ENCODE assay signal across 1 cellular context in genomic region chr17:76845524-76845923, GRCh38.
A peak's percentile ranks its signal among the peaks of the same experiment; 100 is the strongest.
TF ChIP-seq lines count a peak whose summit lies in the region.

No MANE protein-coding gene starts in this region.

TF ChIP-seq in K562, 482 proteins besides CTCF, POLR2A, EP300 and RAD21 (continues in another document):
- TF ChIP-seq ARID1B (IDR thresholded peaks at IDR 0.05), result peak; percentile 90
- TF ChIP-seq ZNF146 (CRISPR knock-in tag; IDR thresholded peaks at IDR 0.05; ENCODE audit: unreplicated experiment), result no peak
- peak in 1 of 2 experiments; percentile 45; a peak in 1 of 3 replicates for TF ChIP-seq CBX3 (IDR thresholded peaks at IDR 0.05; ENCODE audit: borderline replicate concordance in 1 of 2, low read length in 2 of 2)
- TF ChIP-seq ETV1 (tag; conservative IDR thresholded peaks at IDR 0.05; ENCODE audit: low read depth), result no peak
- 0 out of 2 replicates have a peak, but pooled peaks have one; percentile 39 for TF ChIP-seq FOXK1 (CRISPR knock-in tag; IDR thresholded peaks at IDR 0.05; ENCODE audit: borderline replicate concordance)
- peak; percentile 93 for TF ChIP-seq JUND (IDR thresholded peaks at IDR 0.05; ENCODE audit: borderline replicate concordance, low read depth, low read length)
- peak; percentile 87; the same call in 1 of the 3 replicates for TF ChIP-seq JUND (tag; IDR thresholded peaks at IDR 0.05; ENCODE audit: borderline replicate concordance, low read depth, low read length)
- peak; percentile 66 to 73 for TF ChIP-seq KDM1A (IDR thresholded peaks at IDR 0.05)
- TF ChIP-seq ZNF23 (CRISPR knock-in tag; IDR thresholded peaks at IDR 0.05), result no peak
- TF ChIP-seq TBL1XR1 (IDR thresholded peaks at IDR 0.05; ENCODE audit: low read length in 2 of 2), result peak in 1 of 2 experiments; percentile 35; a peak in 1 of 4 replicates
- TF ChIP-seq ZFPM2 (CRISPR knock-in tag; IDR thresholded peaks at IDR 0.05), result no peak
- peak; percentile 40; the same call in 1 of the 2 replicates for TF ChIP-seq CREM (IDR thresholded peaks at IDR 0.05; ENCODE audit: low read depth)
- peak; percentile 32 for TF ChIP-seq BRD9 (IDR thresholded peaks at IDR 0.05; ENCODE audit: low read depth, partially characterized antibody)
- peak; percentile 88 for TF ChIP-seq FOSL1 (tag; conservative IDR thresholded peaks at IDR 0.05)
- peak; percentile 65 for TF ChIP-seq L3MBTL2 (IDR thresholded peaks at IDR 0.05)
- TF ChIP-seq ZNF41 (CRISPR knock-in tag; conservative IDR thresholded peaks at IDR 0.05), result no peak
- TF ChIP-seq CC2D1A (IDR thresholded peaks at IDR 0.05), result 0 out of 2 replicates have a peak, but pooled peaks have one; percentile 21
- no peak for TF ChIP-seq ZC3H11A (IDR thresholded peaks at IDR 0.05; ENCODE audit: low read depth, low read length)
- peak; percentile 86 for TF ChIP-seq BCOR (IDR thresholded peaks at IDR 0.05)
- TF ChIP-seq RBM34 (IDR thresholded peaks at IDR 0.05; ENCODE audit: borderline replicate concordance, insufficient read depth, low read length), result no peak
- TF ChIP-seq TAL1 (IDR thresholded peaks at IDR 0.05), result peak; percentile 39
- no peak for TF ChIP-seq MYBL2 (IDR thresholded peaks at IDR 0.05; ENCODE audit: low read depth)
- no peak for TF ChIP-seq MYBL2 (CRISPR knock-in tag; IDR thresholded peaks at IDR 0.05; ENCODE audit: borderline replicate concordance)
- TF ChIP-seq ZBTB9 (CRISPR knock-in tag; IDR thresholded peaks at IDR 0.05), result no peak
- TF ChIP-seq RCOR1 (IDR thresholded peaks at IDR 0.05; ENCODE audit: borderline replicate concordance in 1 of 2, low read depth in 2 of 2, low read length in 2 of 2), result peak in 1 of 2 experiments; percentile 62; a peak in 1 of 4 replicates
- TF ChIP-seq ZBTB40 (IDR thresholded peaks at IDR 0.05), result no peak
- no peak for TF ChIP-seq ZBTB40 (CRISPR knock-in tag; IDR thresholded peaks at IDR 0.05)
- no peak for TF ChIP-seq MITF (IDR thresholded peaks at IDR 0.05)
- TF ChIP-seq LCOR (CRISPR knock-in tag; IDR thresholded peaks at IDR 0.05), result peak; percentile 45; the same call in 1 of the 2 replicates
- TF ChIP-seq CREB1 (IDR thresholded peaks at IDR 0.05), result no peak
- peak; percentile 43; the same call in 1 of the 2 replicates for TF ChIP-seq CREB1 (CRISPR knock-in tag; IDR thresholded peaks at IDR 0.05)
- no peak for TF ChIP-seq ZKSCAN8 (CRISPR knock-in tag; IDR thresholded peaks at IDR 0.05)
- TF ChIP-seq ATF7 (IDR thresholded peaks at IDR 0.05), result peak; percentile 49; the same call in 1 of the 2 replicates
- TF ChIP-seq REST (CRISPR knock-in tag; IDR thresholded peaks at IDR 0.05; ENCODE audit: low read depth), result no peak
- TF ChIP-seq YY1 (IDR thresholded peaks at IDR 0.05; ENCODE audit: borderline replicate concordance in 1 of 3, control insufficient read depth in 1 of 3, extremely low read depth in 1 of 3, insufficient read depth in 3 of 3, insufficient read length in 1 of 3, insufficient replicate concordance in 2 of 3, low read depth in 1 of 3, low read length in 2 of 3), result peak in 1 of 3 experiments; percentile 15
- TF ChIP-seq ZNF311 (CRISPR knock-in tag; IDR thresholded peaks at IDR 0.05), result 0 out of 2 replicates have a peak, but pooled peaks have one; percentile 55
- TF ChIP-seq BRF1 (IDR thresholded peaks at IDR 0.05; ENCODE audit: borderline replicate concordance, extremely low read depth, insufficient read length), result no peak
- peak; percentile 87 for TF ChIP-seq CBFA2T3 (IDR thresholded peaks at IDR 0.05)
- 0 out of 2 replicates have a peak, but pooled peaks have one; percentile 49 for TF ChIP-seq KAT7 (CRISPR knock-in tag; IDR thresholded peaks at IDR 0.05; ENCODE audit: borderline replicate concordance)
- TF ChIP-seq ZBTB43 (CRISPR knock-in tag; IDR thresholded peaks at IDR 0.05), result 0 out of 2 replicates have a peak, but pooled peaks have one; percentile 33
- no peak for TF ChIP-seq NR3C1 (CRISPR knock-in tag; IDR thresholded peaks at IDR 0.05)
- peak; percentile 68 for TF ChIP-seq ZFX (CRISPR knock-in tag; IDR thresholded peaks at IDR 0.05)
- TF ChIP-seq SMARCA4 (IDR thresholded peaks at IDR 0.05), result peak; percentile 88
- TF ChIP-seq SLC30A9 (CRISPR knock-in tag; IDR thresholded peaks at IDR 0.05), result no peak
- TF ChIP-seq STAT5A (IDR thresholded peaks at IDR 0.05; ENCODE audit: borderline replicate concordance, low read length), result peak; percentile 75
- TF ChIP-seq ESRRB (CRISPR knock-in tag; IDR thresholded peaks at IDR 0.05; ENCODE audit: borderline replicate concordance), result no peak
- peak; percentile 23 to 52; a peak in 2 of 4 replicates for TF ChIP-seq TRIM24 (IDR thresholded peaks at IDR 0.05)
- TF ChIP-seq BACH1 (tag; IDR thresholded peaks at IDR 0.05), result no peak
- TF ChIP-seq CEBPB (tag; IDR thresholded peaks at IDR 0.05), result no peak
- TF ChIP-seq LEF1 (IDR thresholded peaks at IDR 0.05), result peak; percentile 41; the same call in 1 of the 2 replicates
- TF ChIP-seq NFE2 (IDR thresholded peaks at IDR 0.05; ENCODE audit: low read depth), result no peak
- no peak for TF ChIP-seq ILK (tag; IDR thresholded peaks at IDR 0.05; ENCODE audit: borderline replicate concordance, low read depth)
- TF ChIP-seq ZNF507 (tag; conservative IDR thresholded peaks at IDR 0.05), result no peak
- TF ChIP-seq RBM15 (IDR thresholded peaks at IDR 0.05; ENCODE audit: insufficient read depth, low read length), result no peak
- TF ChIP-seq NR2C2 (CRISPR knock-in tag; IDR thresholded peaks at IDR 0.05), result no peak
- no peak for TF ChIP-seq NR2C2 (tag; IDR thresholded peaks at IDR 0.05)
- no peak for TF ChIP-seq POU5F1 (IDR thresholded peaks at IDR 0.05; ENCODE audit: borderline replicate concordance, low read depth, low read length, partially characterized antibody)
- TF ChIP-seq RBM39 (optimal IDR thresholded peaks at IDR 0.05; ENCODE audit: low read depth, low read length), result no peak
